Comparison of ENCODE assay signal across 8 cellular contexts in genomic region chr1:150516616-150517015, GRCh38. TPM values are rescaled to one million over a fixed set of nuclear protein-coding genes. Genes with fewer than 3 reads are reported as not detected.
DNase-seq lines count a peak whose midpoint lies in the region; ATAC-seq lines count a peak whose summit lies in the region.

No MANE protein-coding gene starts in this region.

- DNase-seq in NCI-H2107 treated with DMSO at 0.1 percent for 48 hours (lab: John Stamatoyannopoulos, UW; ENCODE audit: unreplicated experiment) (peak; percentile 88), NCI-H2107 (lab: John Stamatoyannopoulos, UW) (no peak), NCI-H748 (lab: John Stamatoyannopoulos, UW; ENCODE audit: unreplicated experiment) (peak; percentile 37), renal cortical epithelial cell (ENCODE audit: low read depth) (peak; percentile 33), NCI-H510A (lab: John Stamatoyannopoulos, UW) (no peak)
- no peak for DNase-seq in effector memory CD8-positive, alpha-beta T cell
- DNase-seq in stimulated activated CD8-positive, alpha-beta memory T cell treated with anti-CD3 and anti-CD28 coated beads, Interleukin-4, amount 100 ng/mL, for 48 hours, result no peak

- peaks cover 11 to 12% of the 10 kb centered on the region in 2 donors for H3K4me1 Mint-ChIP-seq in effector memory CD8-positive, alpha-beta T cell (ENCODE audit: low read depth in 2 of 2)

- no peaks in the 10 kb centered on the region for H3K9me3 Mint-ChIP-seq in effector memory CD8-positive, alpha-beta T cell

- H3K27me3 Mint-ChIP-seq in effector memory CD8-positive, alpha-beta T cell, result no peaks in the 10 kb centered on the region

- peak overlapping the region; percentile 91 to 92 for H3K4me3 Mint-ChIP-seq in effector memory CD8-positive, alpha-beta T cell

- H3K36me3 Mint-ChIP-seq in effector memory CD8-positive, alpha-beta T cell (ENCODE audit: insufficient read depth), result peaks cover 7% of the 10 kb centered on the region

- H3K27ac Mint-ChIP-seq in effector memory CD8-positive, alpha-beta T cell, result peak overlapping the region in 1 of 2 donors; percentile 90

- ATAC-seq in effector memory CD8-positive, alpha-beta T cell (replicated peaks), result no peak
- ATAC-seq in HG03196 (IDR thresholded peaks at IDR 0.05; ENCODE audit: unreplicated experiment), result no peak

RNA-seq across cellular contexts. Expression of gene FALEC, which starts 1.1 kb away (rescaled TPM):
- not detected in 2 replicates for total RNA-seq in renal cortical epithelial cell

RNA-seq across cellular contexts. Expression of gene ECM1, which starts 8.7 kb away (rescaled TPM):
- 0.35 and 0.60 TPM in 2 replicates for total RNA-seq in renal cortical epithelial cell

RNA-seq across cellular contexts. Expression of gene TARS2, which starts 29.4 kb away (rescaled TPM):
- 16.0 and 20.5 TPM in 2 replicates for total RNA-seq in renal cortical epithelial cell

RNA-seq across cellular contexts. Expression of gene ADAMTSL4, which starts 32.6 kb away (rescaled TPM):
- 1.4 and 7.4 TPM in 2 replicates for total RNA-seq in renal cortical epithelial cell

Comparison
In these comparisons a context has a peak if more than half of its experiments do, and no peak if none do; other contexts are left out.
1. DNase-seq: peak in NCI-H2107 treated with DMSO at 0.1 percent for 48 hours (single experiment), NCI-H748 (single experiment) and renal cortical epithelial cell (single experiment); none in NCI-H2107 (single experiment), effector memory CD8-positive, alpha-beta T cell (0 of 3), NCI-H510A (single experiment) and stimulated activated CD8-positive, alpha-beta memory T cell treated with anti-CD3 and anti-CD28 coated beads, Interleukin-4, amount 100 ng/mL, for 48 hours (single experiment).